ENCODE assay signal across 11 cellular contexts in genomic region chr6:158039178-158039557, GRCh38. TPM values are rescaled to one million over a fixed set of nuclear protein-coding genes. Genes with fewer than 3 reads are reported as not detected.
DNase-seq lines count a peak whose midpoint lies in the region; ATAC-seq, FAIRE-seq and TF ChIP-seq lines count a peak whose summit lies in the region.
"Had no signal": no experiment of that assay in that cellular context is flagged by ENCODE, and none has a peak within 500 bp of the region (broad histone marks: within the 10 kb centered on the region; RNA-seq: fewer than 3 reads in every experiment).

No MANE protein-coding gene starts in this region.

- no peaks in the 10 kb centered on the region for H3K27me3 ChIP-seq in uterus
- H3K27me3 ChIP-seq: BLaER1 had no signal

- TF ChIP-seq CTCF in kidney (IDR thresholded peaks at IDR 0.05; ENCODE audit: borderline replicate concordance, extremely low read depth, insufficient read depth): no peak
- no peak for TF ChIP-seq CTCF in uterus (IDR thresholded peaks at IDR 0.05)

- TF ChIP-seq POLR2A in uterus (IDR thresholded peaks at IDR 0.05): no peak

- H3K9ac ChIP-seq in kidney (ENCODE audit: low read length in 2 of 2): no peak overlapping the region
- H3K9ac ChIP-seq: BLaER1 had no signal

- H3K27ac Mint-ChIP-seq in activated T-helper 2 cell treated with anti-CD3 and anti-CD28 coated beads, Interferon-gamma antibody, Interleukin-2, Interleukin-4, amounts not matched to agents 10 μg/mL and 5 μg/mL and 100 μg/mL, durations not matched to agents 14 hours and 24 hours and 36 hours: peak overlapping the region; percentile 38

- no peak overlapping the region for H3K4me3 Mint-ChIP-seq in activated T-helper 2 cell treated with anti-CD3 and anti-CD28 coated beads, Interferon-gamma antibody, Interleukin-2, Interleukin-4, amounts not matched to agents 10 μg/mL and 5 μg/mL and 100 μg/mL, durations not matched to agents 14 hours and 24 hours and 36 hours (ENCODE audit: low read depth)

- H3K4me1 ChIP-seq in kidney (ENCODE audit: control insufficient read depth in 1 of 2, insufficient read depth in 1 of 2, low read depth in 1 of 2, low read length in 2 of 2) (peaks cover 0 to 14% of the 10 kb centered on the region in 2 donors), uterus (peaks cover 19 to 22% of the 10 kb centered on the region in 2 donors)

- intact Hi-C loops in Right ventricle myocardium superior (cut with DNase I): no loop called here
- intact Hi-C loops in Right ventricle myocardium inferior (cut with DNase I): no loop called here
- intact Hi-C loops in activated T-helper 2 cell treated with anti-CD3 and anti-CD28 coated beads, Interferon-gamma antibody, Interleukin-2, Interleukin-4, amounts not matched to agents 10 μg/mL and 5 μg/mL and 100 μg/mL, durations not matched to agents 14 hours and 24 hours and 36 hours (cut with micrococcal nuclease): no loop called here
- intact Hi-C loops in kidney (cut with DNase I): no loop called here
- intact Hi-C loops in uterus (cut with DNase I; ENCODE audit: low total_unique reads): no loop called here

- H3K27ac ChIP-seq in kidney (ENCODE audit: low read depth in 2 of 2, low read length in 2 of 2): no peak overlapping the region
- H3K27ac ChIP-seq in uterus: peak overlapping the region; percentile 87 to 91
- H3K27ac ChIP-seq: BLaER1 had no signal

- peaks cover 23% of the 10 kb centered on the region for H3K4me1 Mint-ChIP-seq in activated T-helper 2 cell treated with anti-CD3 and anti-CD28 coated beads, Interferon-gamma antibody, Interleukin-2, Interleukin-4, amounts not matched to agents 10 μg/mL and 5 μg/mL and 100 μg/mL, durations not matched to agents 14 hours and 24 hours and 36 hours (ENCODE audit: low read depth)

- ATAC-seq in Right ventricle myocardium superior (ENCODE audit: poor library complexity) (no peak), Right ventricle myocardium inferior (no peak), GM18907 (IDR thresholded peaks at IDR 0.05; ENCODE audit: unreplicated experiment) (no peak)

- no peaks in the 10 kb centered on the region for H3K27me3 Mint-ChIP-seq in activated T-helper 2 cell treated with anti-CD3 and anti-CD28 coated beads, Interferon-gamma antibody, Interleukin-2, Interleukin-4, amounts not matched to agents 10 μg/mL and 5 μg/mL and 100 μg/mL, durations not matched to agents 14 hours and 24 hours and 36 hours (ENCODE audit: low read depth)

- H3K9me3 ChIP-seq in kidney (ENCODE audit: control insufficient read depth in 1 of 2, low read length in 2 of 2) (no peaks in the 10 kb centered on the region), uterus (no peaks in the 10 kb centered on the region)
- H3K9me3 ChIP-seq: BLaER1 had no signal

- H3K36me3 Mint-ChIP-seq in activated T-helper 2 cell treated with anti-CD3 and anti-CD28 coated beads, Interferon-gamma antibody, Interleukin-2, Interleukin-4, amounts not matched to agents 10 μg/mL and 5 μg/mL and 100 μg/mL, durations not matched to agents 14 hours and 24 hours and 36 hours (ENCODE audit: low read depth): peaks cover 37% of the 10 kb centered on the region

- H3K4me3 ChIP-seq in kidney (ENCODE audit: low read length in 2 of 2) (no peak overlapping the region), uterus (no peak overlapping the region)
- H3K4me3 ChIP-seq: BLaER1 had no signal

- H3K9me3 Mint-ChIP-seq in activated T-helper 2 cell treated with anti-CD3 and anti-CD28 coated beads, Interferon-gamma antibody, Interleukin-2, Interleukin-4, amounts not matched to agents 10 μg/mL and 5 μg/mL and 100 μg/mL, durations not matched to agents 14 hours and 24 hours and 36 hours: peaks cover 4% of the 10 kb centered on the region

- no peak for FAIRE-seq in kidney (lab: Jason Lieb, UNC)
- FAIRE-seq: small intestine had no signal

- peak; percentile 30 for DNase-seq in Right ventricle myocardium superior
- DNase-seq in Right ventricle myocardium inferior (ENCODE audit: missing footprints): no peak
- DNase-seq in activated T-helper 2 cell treated with anti-CD3 and anti-CD28 coated beads, Interferon-gamma antibody, Interleukin-2, Interleukin-4, amounts not matched to agents 10 μg/mL and 5 μg/mL and 100 μg/mL, durations not matched to agents 14 hours and 24 hours and 36 hours (ENCODE audit: low spot score): no peak
- DNase-seq in kidney: peak; percentile 43
- no peak for DNase-seq in uterus
- no peak for DNase-seq in inferior parietal cortex (ENCODE audit: extremely low spot score)
- DNase-seq in HT-29 (ENCODE audit: low spot score): no peak
- DNase-seq: SIG-M5, small intestine had no signal

- H3K36me3 ChIP-seq in kidney (ENCODE audit: control insufficient read depth in 1 of 2, insufficient read depth in 2 of 2, low read length in 2 of 2) (no peaks in the 10 kb centered on the region), uterus (no peaks in the 10 kb centered on the region)
- H3K36me3 ChIP-seq: BLaER1 had no signal

RNA-seq across cellular contexts. Expression of gene SYNJ2, which starts 57.5 kb away (rescaled TPM):
- total RNA-seq in Right ventricle myocardium superior: 14.0 TPM
- 15.0 TPM for total RNA-seq in Right ventricle myocardium inferior
- total RNA-seq in activated T-helper 2 cell treated with anti-CD3 and anti-CD28 coated beads, Interferon-gamma antibody, Interleukin-2, Interleukin-4, amounts not matched to agents 10 μg/mL and 5 μg/mL and 100 μg/mL, durations not matched to agents 14 hours and 24 hours and 36 hours: 21.5 and 23.6 TPM in 2 replicates
- total RNA-seq in kidney: 15.8 TPM
- polyA plus RNA-seq in kidney (ENCODE audit: insufficient read depth, low read depth, low replicate concordance): 1.7 TPM
- total RNA-seq in uterus: 10 to 100 TPM in 2 of 4 donors, 1 to 10 TPM in 2; 9.5 to 32.2 (median 13.5) TPM
- 26.9 and 27.5 TPM in 2 replicates for total RNA-seq in HT-29 (2014; rRNA removed; shearing (Covaris generic))

Comparison
In these comparisons a context has a peak if more than half of its experiments do, and no peak if none do; other contexts are left out.
1. DNase-seq: peak in Right ventricle myocardium superior (single experiment) and kidney (single experiment); none in Right ventricle myocardium inferior (single experiment), activated T-helper 2 cell treated with anti-CD3 and anti-CD28 coated beads, Interferon-gamma antibody, Interleukin-2, Interleukin-4, amounts not matched to agents 10 μg/mL and 5 μg/mL and 100 μg/mL, durations not matched to agents 14 hours and 24 hours and 36 hours (single experiment), uterus (0 of 2), inferior parietal cortex (single experiment) and HT-29 (single experiment).
2. H3K27ac ChIP-seq: peak in uterus (2 of 2); none in kidney (0 of 2).